ENCODE assay signal across 17 cellular contexts in genomic region chr1:64112281-64112680, GRCh38.
DNase-seq lines count a peak whose midpoint lies in the region; ATAC-seq and TF ChIP-seq lines count a peak whose summit lies in the region.
"Had no signal": no experiment of that assay in that cellular context is flagged by ENCODE, and none has a peak within 500 bp of the region (broad histone marks: within the 10 kb centered on the region; RNA-seq: fewer than 3 reads in every experiment).

No MANE protein-coding gene starts in this region.

- no peak overlapping the region for H3K4me3 Mint-ChIP-seq in activated naive CD8-positive, alpha-beta T cell treated with anti-CD3 and anti-CD28 coated beads, Interleukin-2, amount 50 U/mL, for 24 hours
- H3K4me3 Mint-ChIP-seq: H9 had no signal

- H3K9me3 ChIP-seq in thyroid gland (no peaks in the 10 kb centered on the region), Peyer's patch (no peaks in the 10 kb centered on the region)
- H3K9me3 ChIP-seq: gastrocnemius medialis had no signal

- in situ Hi-C loops in Caki2 (cut with HindIII; ENCODE audit: low pct_unique_long_range_greater_than_20kb, low sequenced_read_pairs): no loop called here

- H3K27me3 ChIP-seq in thyroid gland (no peaks in the 10 kb centered on the region), Peyer's patch (no peaks in the 10 kb centered on the region)
- H3K27me3 ChIP-seq: gastrocnemius medialis had no signal

- peak; percentile 45 for DNase-seq in Caki2 (ENCODE audit: low read depth)
- DNase-seq in LoVo (ENCODE audit: low spot score): peak; percentile 5
- DNase-seq in cardiac fibroblast (ENCODE audit: low read depth in 2 of 2): peak; percentile 36 to 78
- DNase-seq in kidney tubule cell (ENCODE audit: low spot score): peak; percentile 93
- DNase-seq in stimulated activated naive CD8-positive, alpha-beta T cell treated with anti-CD3 and anti-CD28 coated beads, Interleukin-15, Interleukin-2, amounts not matched to agents 100 U/mL and 50 U/mL, for 24 hours: no peak
- no peak for DNase-seq in activated naive CD8-positive, alpha-beta T cell treated with anti-CD3 and anti-CD28 coated beads, Interleukin-2, amount 50 U/mL, for 24 hours
- no peak for DNase-seq in thyroid gland
- no peak for DNase-seq in Peyer's patch
- DNase-seq: activated CD8-positive, alpha-beta memory T cell treated with anti-CD3 and anti-CD28 coated beads for 24 hours; C1 segment of cervical spinal cord; gastrocnemius medialis; H9; kidney; NCI-H1105; NCI-H510A; stimulated activated CD4-positive, alpha-beta T cell treated with anti-CD3 and anti-CD28 coated beads, Interleukin-4, amount 100 ng/mL, for 24 hours; stimulated activated naive CD4-positive, alpha-beta T cell had no signal

- H3K36me3 ChIP-seq in thyroid gland: no peaks in the 10 kb centered on the region
- no peaks in the 10 kb centered on the region for H3K36me3 ChIP-seq in Peyer's patch
- H3K36me3 ChIP-seq: gastrocnemius medialis had no signal

- no peaks in the 10 kb centered on the region for H3K4me1 ChIP-seq in thyroid gland
- H3K4me1 ChIP-seq in Peyer's patch: no peaks in the 10 kb centered on the region
- H3K4me1 ChIP-seq: gastrocnemius medialis had no signal

- H3K27me3 Mint-ChIP-seq in activated naive CD8-positive, alpha-beta T cell treated with anti-CD3 and anti-CD28 coated beads, Interleukin-2, amount 50 U/mL, for 24 hours: peaks cover 2% of the 10 kb centered on the region

- no peaks in the 10 kb centered on the region for H3K4me1 Mint-ChIP-seq in activated naive CD8-positive, alpha-beta T cell treated with anti-CD3 and anti-CD28 coated beads, Interleukin-2, amount 50 U/mL, for 24 hours

- 87 to 89% methylated on average over 2 of the region's 2 CpGs for WGBS in thyroid gland, 2 donors

- ATAC-seq in stimulated activated naive CD8-positive, alpha-beta T cell treated with anti-CD3 and anti-CD28 coated beads, Interleukin-15, Interleukin-2, amounts not matched to agents 100 U/mL and 50 U/mL, for 24 hours: no peak
- ATAC-seq in activated naive CD8-positive, alpha-beta T cell treated with anti-CD3 and anti-CD28 coated beads, Interleukin-2, amount 50 U/mL, for 24 hours: no peak
- ATAC-seq: gastrocnemius medialis had no signal

- no peak overlapping the region for H3K27ac Mint-ChIP-seq in activated naive CD8-positive, alpha-beta T cell treated with anti-CD3 and anti-CD28 coated beads, Interleukin-2, amount 50 U/mL, for 24 hours

- H3K4me3 ChIP-seq in cardiac fibroblast (replicated peaks in 1 of 2; ENCODE audit: low read depth in 2 of 2, low read length in 2 of 2) (no peak overlapping the region), thyroid gland (replicated peaks in 1 of 3) (no peak overlapping the region), Peyer's patch (no peak overlapping the region)
- H3K4me3 ChIP-seq: gastrocnemius medialis had no signal

- H3K36me3 Mint-ChIP-seq in activated naive CD8-positive, alpha-beta T cell treated with anti-CD3 and anti-CD28 coated beads, Interleukin-2, amount 50 U/mL, for 24 hours (ENCODE audit: low read depth): no peaks in the 10 kb centered on the region

- no peak for TF ChIP-seq POLR2A in thyroid gland (IDR thresholded peaks at IDR 0.05)
- no peak for TF ChIP-seq POLR2A in Peyer's patch (IDR thresholded peaks at IDR 0.05)

- intact Hi-C loops in thyroid gland (cut with DNase I): no loop called here

- H3K9me3 Mint-ChIP-seq in activated naive CD8-positive, alpha-beta T cell treated with anti-CD3 and anti-CD28 coated beads, Interleukin-2, amount 50 U/mL, for 24 hours: no peaks in the 10 kb centered on the region
- H3K9me3 Mint-ChIP-seq: H9 had no signal

- H3K27ac ChIP-seq in thyroid gland: no peak overlapping the region
- H3K27ac ChIP-seq in Peyer's patch: no peak overlapping the region
- H3K27ac ChIP-seq: gastrocnemius medialis had no signal

- TF ChIP-seq CTCF in cardiac fibroblast (IDR thresholded peaks at IDR 0.05; ENCODE audit: low read depth, low read length): no peak
- TF ChIP-seq CTCF in thyroid gland (IDR thresholded peaks at IDR 0.05): no peak
- TF ChIP-seq CTCF in Peyer's patch (IDR thresholded peaks at IDR 0.05): no peak

Comparison
In these comparisons a context has a peak if more than half of its experiments do, and no peak if none do; other contexts are left out.
1. DNase-seq: peak in Caki2 (single experiment), LoVo (single experiment), cardiac fibroblast (2 of 2) and kidney tubule cell (single experiment); none in stimulated activated naive CD8-positive, alpha-beta T cell treated with anti-CD3 and anti-CD28 coated beads, Interleukin-15, Interleukin-2, amounts not matched to agents 100 U/mL and 50 U/mL, for 24 hours (single experiment), activated naive CD8-positive, alpha-beta T cell treated with anti-CD3 and anti-CD28 coated beads, Interleukin-2, amount 50 U/mL, for 24 hours (single experiment), thyroid gland (0 of 2) and Peyer's patch (0 of 3).